21 cellular contexts compared by ENCODE assay signal in the genomic region with DNA sequence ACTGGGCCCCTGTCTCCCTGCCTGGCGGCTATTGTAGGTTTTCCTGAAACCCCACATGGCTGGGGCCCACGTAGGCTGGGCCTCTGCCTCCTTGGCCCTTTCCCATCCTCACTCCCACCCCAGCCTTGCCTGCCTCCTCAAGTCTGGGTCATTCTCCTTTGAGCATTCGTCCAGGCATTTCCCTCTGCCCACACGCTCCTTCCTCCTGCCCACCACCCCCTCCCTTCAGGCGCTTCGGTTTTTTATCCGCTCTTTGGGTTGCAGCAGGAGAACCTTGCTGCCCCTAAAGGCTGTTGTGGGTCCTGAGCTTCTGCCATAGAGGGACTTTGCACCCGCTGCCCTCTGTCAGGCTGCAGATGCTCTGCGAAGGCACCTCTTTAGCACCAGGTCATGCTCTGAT. TPM values are rescaled to one million over a fixed set of nuclear protein-coding genes. Genes with fewer than 3 reads are reported as not detected.
"Had no signal": no experiment of that assay in that cellular context is flagged by ENCODE, and none has a peak within 500 bp of the region (broad histone marks: within the 10 kb centered on the region; RNA-seq: fewer than 3 reads in every experiment).

No MANE protein-coding gene starts in this region.

- H3K9me3 Mint-ChIP-seq: immature natural killer cell; memory B cell; naive thymus-derived CD4-positive, alpha-beta T cell; nephron progenitor cell had no signal

- H3K27me3 ChIP-seq: colonic mucosa, gastrocnemius medialis, right atrium auricular region, sigmoid colon, stomach, transverse colon had no signal

- DNase-seq: colonic mucosa; effector CD4-positive, alpha-beta T cell; gastrocnemius medialis; glutamatergic neuron; immature natural killer cell; kidney; left cardiac atrium; left ventricle myocardium inferior; lower lobe of right lung; naive thymus-derived CD4-positive, alpha-beta T cell; nephron progenitor cell; sigmoid colon; stimulated activated CD4-positive, alpha-beta T cell treated with anti-CD3 and anti-CD28 coated beads, Interleukin-12 subunit alpha, Interleukin-12 subunit beta, amount 100 ng/mL, for 4 hours; stimulated activated naive CD4-positive, alpha-beta T cell; stomach; substantia nigra; transverse colon had no signal

- H3K36me3 Mint-ChIP-seq: memory B cell; naive thymus-derived CD4-positive, alpha-beta T cell had no signal

- H3K4me1 ChIP-seq: colonic mucosa, left ventricle myocardium inferior, lower lobe of right lung, right atrium auricular region, sigmoid colon, stomach, transverse colon had no signal

- H3K4me3 Mint-ChIP-seq: memory B cell; naive thymus-derived CD4-positive, alpha-beta T cell; nephron progenitor cell had no signal

- H3K9me3 ChIP-seq: colonic mucosa, gastrocnemius medialis, left ventricle myocardium inferior, lower lobe of right lung, right atrium auricular region, sigmoid colon, stomach, thoracic aorta, transverse colon had no signal

- H3K27ac Mint-ChIP-seq: memory B cell; naive thymus-derived CD4-positive, alpha-beta T cell; nephron progenitor cell had no signal

- H3K4me1 Mint-ChIP-seq: memory B cell had no signal

- FAIRE-seq: kidney had no signal

- H3K4me3 ChIP-seq: colonic mucosa, gastrocnemius medialis, left ventricle myocardium inferior, lower lobe of right lung, right atrium auricular region, sigmoid colon, skin epidermis, stomach, thoracic aorta, transverse colon had no signal

- H3K27ac ChIP-seq: colonic mucosa, gastrocnemius medialis, left ventricle myocardium inferior, lower lobe of right lung, right atrium auricular region, sigmoid colon, skin epidermis, stomach, thoracic aorta, transverse colon had no signal

- H3K36me3 ChIP-seq: colonic mucosa, gastrocnemius medialis, left ventricle myocardium inferior, lower lobe of right lung, right atrium auricular region, sigmoid colon, stomach, thoracic aorta, transverse colon had no signal

RNA-seq across cellular contexts. Expression of a gene that starts 9.3 kb away (rescaled TPM):
- polyA plus RNA-seq: naive thymus-derived CD4-positive, alpha-beta T cell had no signal
